In genomic region chr10:93208717-93209464, GRCh38 we compare ENCODE assay signal across 20 cellular contexts.
DNase-seq lines count a peak whose midpoint lies in the region; ATAC-seq, FAIRE-seq and TF ChIP-seq lines count a peak whose summit lies in the region.
"Had no signal": no experiment of that assay in that cellular context is flagged by ENCODE, and none has a peak within 500 bp of the region (broad histone marks: within the 10 kb centered on the region; RNA-seq: fewer than 3 reads in every experiment).

No MANE protein-coding gene starts in this region.

- no peak overlapping the region for H3K4me3 ChIP-seq in SK-N-SH (ENCODE audit: low read depth in 2 of 2, low read length in 1 of 2)
- no peak overlapping the region for H3K4me3 ChIP-seq in endothelial cell of umbilical vein (replicated peaks in 1 of 3; ENCODE audit: insufficient read depth in 1 of 3, low read depth in 1 of 3, low read length in 3 of 3)
- H3K4me3 ChIP-seq in trophoblast cell (ENCODE audit: low read depth, low read length): no peak overlapping the region
- H3K4me3 ChIP-seq: hepatocyte, right lobe of liver had no signal

- TF ChIP-seq EP300 in SK-N-SH (IDR thresholded peaks at IDR 0.05; ENCODE audit: borderline replicate concordance in 1 of 2, low read depth in 1 of 2, low read length in 1 of 2): no peak

- FAIRE-seq in endothelial cell of umbilical vein (lab: Jason Lieb, UNC): no peak
- FAIRE-seq: A204.1 had no signal

- dilution Hi-C loops in endothelial cell of umbilical vein (cut with MboI; ENCODE audit: extremely low pct_ligation_motif_present, low sequenced_read_pairs): no loop called here

- intact Hi-C loops in endothelial cell of umbilical vein (cut with micrococcal nuclease): no loop called here
- intact Hi-C loops in Calu3 (cut with micrococcal nuclease; ENCODE audit: unreplicated experiment): no loop called here

- H2BK12ac ChIP-seq in trophoblast cell (ENCODE audit: low read length): no peak overlapping the region

- POLR2A ChIA-PET in SK-N-SH (lab: Yijun Ruan, JAX) (no interaction called here), endothelial cell of umbilical vein (lab: Charles Lee) (no interaction called here)

- no peak overlapping the region for H3K23ac ChIP-seq in trophoblast cell (ENCODE audit: low read length)

- no peak overlapping the region for H3K27ac Mint-ChIP-seq in Calu3 (ENCODE audit: unreplicated experiment)
- H3K27ac Mint-ChIP-seq: activated naive CD4-positive, alpha-beta T cell treated with anti-CD3 and anti-CD28 coated beads, Interleukin-2, amount 50 U/mL, for 24 hours had no signal

- H4K12ac ChIP-seq in trophoblast cell (ENCODE audit: low read depth, low read length): no peak overlapping the region

- no peak overlapping the region for H3K4me2 ChIP-seq in SK-N-SH
- H3K4me2 ChIP-seq in endothelial cell of umbilical vein (ENCODE audit: insufficient read depth, low read length): no peak overlapping the region
- H3K4me2 ChIP-seq in trophoblast cell (ENCODE audit: low read length): no peak overlapping the region
- H3K4me2 ChIP-seq: hepatocyte had no signal

- H3K79me1 ChIP-seq in trophoblast cell (ENCODE audit: low read length): no peaks in the 10 kb centered on the region

- H3K27me3 ChIP-seq in SK-N-SH (ENCODE audit: insufficient read depth) (no peaks in the 10 kb centered on the region), endothelial cell of umbilical vein (ENCODE audit: control insufficient read depth in 2 of 2, insufficient read depth in 2 of 2, low read length in 2 of 2) (peaks cover 0 to 1% of the 10 kb centered on the region in 2 experiments), trophoblast cell (ENCODE audit: insufficient read depth, low read length) (no peaks in the 10 kb centered on the region)
- H3K27me3 ChIP-seq: hepatocyte, neutrophil, right lobe of liver had no signal

- H3K9me3 ChIP-seq in SK-N-SH: no peaks in the 10 kb centered on the region
- H3K9me3 ChIP-seq in endothelial cell of umbilical vein (replicated peaks; ENCODE audit: control insufficient read depth, insufficient read depth, low read length): no peaks in the 10 kb centered on the region
- no peaks in the 10 kb centered on the region for H3K9me3 ChIP-seq in trophoblast cell (ENCODE audit: insufficient read depth, low read depth, low read length)
- H3K9me3 ChIP-seq: neutrophil, right lobe of liver had no signal

- no peak overlapping the region for H2BK5ac ChIP-seq in trophoblast cell (ENCODE audit: low read depth, low read length, poor library complexity)

- 0 out of 3 replicates have a peak, but pooled peaks have one; percentile 25 for ATAC-seq in SK-N-SH treated with all-trans-retinoic acid at 6 μM for 48 hours
- ATAC-seq in GM18502 (IDR thresholded peaks at IDR 0.05; ENCODE audit: poor library complexity, unreplicated experiment): no peak
- ATAC-seq: Panc1 had no signal

- DNase-seq in SK-N-SH: no peak
- peak; percentile 69 for DNase-seq in RKO (ENCODE audit: low spot score)
- DNase-seq in endothelial cell of umbilical vein (ENCODE audit: low read depth, low spot score): no peak
- peak; percentile 21 to 40 for DNase-seq in trophoblast cell
- no peak for DNase-seq in Calu3
- DNase-seq in ecto neural progenitor cell (ENCODE audit: low spot score): no peak
- DNase-seq: activated CD4-positive, alpha-beta T cell treated with anti-CD3 and anti-CD28 coated beads, Interleukin-2, amount 50 U/mL, for 1 hour; DMS79 treated with DMSO at 0.1 percent for 48 hours; Karpas-422; NCI-H1417 treated with DMSO at 0.1 percent for 48 hours; NCI-H774; right lobe of liver had no signal

- H3K14ac ChIP-seq in trophoblast cell (ENCODE audit: low read length): no peak overlapping the region

- H3K9me3 Mint-ChIP-seq in Calu3 (ENCODE audit: low read depth, unreplicated experiment): no peaks in the 10 kb centered on the region
- H3K9me3 Mint-ChIP-seq: activated naive CD4-positive, alpha-beta T cell treated with anti-CD3 and anti-CD28 coated beads, Interleukin-2, amount 50 U/mL, for 24 hours; CD14-positive monocyte had no signal

- H3K36me3 Mint-ChIP-seq in Calu3 (ENCODE audit: insufficient read depth, unreplicated experiment): no peaks in the 10 kb centered on the region
- H3K36me3 Mint-ChIP-seq: activated naive CD4-positive, alpha-beta T cell treated with anti-CD3 and anti-CD28 coated beads, Interleukin-2, amount 50 U/mL, for 24 hours; CD14-positive monocyte had no signal

- no peaks in the 10 kb centered on the region for H3K27me3 Mint-ChIP-seq in Calu3 (ENCODE audit: unreplicated experiment)
- H3K27me3 Mint-ChIP-seq: activated naive CD4-positive, alpha-beta T cell treated with anti-CD3 and anti-CD28 coated beads, Interleukin-2, amount 50 U/mL, for 24 hours had no signal

- TF ChIP-seq CTCF in SK-N-SH (IDR thresholded peaks at IDR 0.05) (no peak), endothelial cell of umbilical vein (IDR thresholded peaks at IDR 0.05; ENCODE audit: extremely low read depth in 1 of 2, insufficient read depth in 1 of 2, low read depth in 1 of 2, low read length in 2 of 2) (no peak), Calu3 (IDR thresholded peaks at IDR 0.05; ENCODE audit: unreplicated experiment) (no peak)

- no peaks in the 10 kb centered on the region for H3K4me1 Mint-ChIP-seq in Calu3 (ENCODE audit: low read depth, unreplicated experiment)
- H3K4me1 Mint-ChIP-seq: activated naive CD4-positive, alpha-beta T cell treated with anti-CD3 and anti-CD28 coated beads, Interleukin-2, amount 50 U/mL, for 24 hours had no signal

- H2BK120ac ChIP-seq in trophoblast cell (ENCODE audit: insufficient read depth, low read length, poor library complexity): no peak overlapping the region

- H3K27ac ChIP-seq in SK-N-SH (ENCODE audit: low read depth in 2 of 2, low read length in 1 of 2) (no peak overlapping the region), endothelial cell of umbilical vein (ENCODE audit: insufficient read depth, low read depth, low read length) (no peak overlapping the region), trophoblast cell (ENCODE audit: low read depth, low read length) (no peak overlapping the region)
- H3K27ac ChIP-seq: hepatocyte, neutrophil, right lobe of liver had no signal

- no peak for TF ChIP-seq POLR2A in endothelial cell of umbilical vein (IDR thresholded peaks at IDR 0.05; ENCODE audit: low read depth, low read length)

- no peaks in the 10 kb centered on the region for H3K9me1 ChIP-seq in endothelial cell of umbilical vein (replicated peaks; ENCODE audit: control insufficient read depth, extremely low read depth, insufficient read depth, low read length)

- no peak for TF ChIP-seq RAD21 in SK-N-SH (IDR thresholded peaks at IDR 0.05; ENCODE audit: low read length)

- H3F3A ChIP-seq in SK-N-SH (replicated peaks; ENCODE audit: insufficient read depth): no peaks in the 10 kb centered on the region

- H4K20me1 ChIP-seq in SK-N-SH (ENCODE audit: insufficient read depth): no peaks in the 10 kb centered on the region
- H4K20me1 ChIP-seq in endothelial cell of umbilical vein (replicated peaks; ENCODE audit: control insufficient read depth, extremely low read depth, insufficient read depth, low read length): no peaks in the 10 kb centered on the region

- WGBS in SK-N-SH (ENCODE audit: low lambda C conversion rate): 43% methylated on average over 7 of the region's 7 CpGs
- no CpG with 5 or more reads among the region's 7 CpGs for WGBS in trophoblast cell (ENCODE audit: extremely low coverage, insufficient coverage, insufficient read length)

- no peaks in the 10 kb centered on the region for H3K9me2 ChIP-seq in SK-N-SH

- H3K18ac ChIP-seq in trophoblast cell (ENCODE audit: low read length): no peak overlapping the region

- H3K36me3 ChIP-seq in SK-N-SH (replicated peaks in 1 of 2; ENCODE audit: control insufficient read depth in 1 of 2, insufficient read depth in 2 of 2, low read length in 1 of 2) (no peaks in the 10 kb centered on the region), endothelial cell of umbilical vein (ENCODE audit: control insufficient read depth in 2 of 2, extremely low read depth in 1 of 2, insufficient read depth in 2 of 2, low read length in 2 of 2) (no peaks in the 10 kb centered on the region), trophoblast cell (ENCODE audit: control insufficient read depth in 1 of 2, insufficient read depth in 2 of 2, low read length in 2 of 2) (no peaks in the 10 kb centered on the region)
- H3K36me3 ChIP-seq: neutrophil, right lobe of liver had no signal

- H2AFZ ChIP-seq in SK-N-SH (ENCODE audit: low read depth) (no peak overlapping the region), endothelial cell of umbilical vein (ENCODE audit: low read depth, low read length) (no peak overlapping the region), trophoblast cell (ENCODE audit: insufficient read depth, low read length, poor library complexity) (no peak overlapping the region)
- H2AFZ ChIP-seq: hepatocyte had no signal

- no peak overlapping the region for H2AK5ac ChIP-seq in trophoblast cell (ENCODE audit: low read length)

- CTCF ChIA-PET in SK-N-SH (lab: Yijun Ruan, JAX): interaction anchor here (0.6 kb wide), 1 partner anchor 198 kb away, joined by 3 read pairs; no protein-coding TSS in a partner anchor
- CTCF ChIA-PET in endothelial cell of umbilical vein (lab: Charles Lee): no interaction called here
- CTCF ChIA-PET in Calu3 (lab: Charles Lee): no interaction called here

- H3K79me2 ChIP-seq in SK-N-SH (ENCODE audit: insufficient read depth) (no peaks in the 10 kb centered on the region), endothelial cell of umbilical vein (ENCODE audit: control insufficient read depth, insufficient read depth, low read length) (no peaks in the 10 kb centered on the region), trophoblast cell (ENCODE audit: control insufficient read depth, insufficient read depth, low read length, poor library complexity) (no peaks in the 10 kb centered on the region)
- H3K79me2 ChIP-seq: hepatocyte had no signal

- H3K4me1 ChIP-seq in SK-N-SH (ENCODE audit: control insufficient read depth in 1 of 2, insufficient read depth in 2 of 2, low read depth in 1 of 2, low read length in 1 of 2) (no peaks in the 10 kb centered on the region), endothelial cell of umbilical vein (ENCODE audit: control insufficient read depth, extremely low read depth, insufficient read depth, low read length) (no peaks in the 10 kb centered on the region), trophoblast cell (ENCODE audit: control insufficient read depth in 1 of 2, insufficient read depth in 2 of 2, low read length in 2 of 2) (peaks cover 2% of the 10 kb centered on the region in 2 experiments)

- no peak overlapping the region for H4K8ac ChIP-seq in trophoblast cell (ENCODE audit: low read depth, low read length)

- BruUV-seq in endothelial cell of umbilical vein (replicated peaks; lab: Mats Ljungman, UMichigan) (no TSS peak), Calu3 (replicated peaks; lab: Mats Ljungman, UMichigan) (no TSS peak)

- H3K4ac ChIP-seq in trophoblast cell (ENCODE audit: low read depth, low read length): no peak overlapping the region

- no peak overlapping the region for H4K91ac ChIP-seq in trophoblast cell (ENCODE audit: low read depth, low read length)

- H3K9ac ChIP-seq in SK-N-SH (no peak overlapping the region), endothelial cell of umbilical vein (replicated peaks; ENCODE audit: extremely low read depth, insufficient read depth, low read length) (no peak overlapping the region), trophoblast cell (ENCODE audit: low read length) (no peak overlapping the region)

- no peak overlapping the region for H3K4me3 Mint-ChIP-seq in Calu3 (ENCODE audit: low read depth, unreplicated experiment)
- H3K4me3 Mint-ChIP-seq: activated naive CD4-positive, alpha-beta T cell treated with anti-CD3 and anti-CD28 coated beads, Interleukin-2, amount 50 U/mL, for 24 hours; CD14-positive monocyte had no signal

Comparison
In these comparisons a context has a peak if more than half of its experiments do, and no peak if none do; other contexts are left out.
1. DNase-seq: peak in RKO (single experiment) and trophoblast cell (2 of 2); none in SK-N-SH (single experiment), endothelial cell of umbilical vein (single experiment), Calu3 (single experiment) and ecto neural progenitor cell (single experiment).